Comparison of ENCODE assay signal across 1 cellular context in the genomic region with DNA sequence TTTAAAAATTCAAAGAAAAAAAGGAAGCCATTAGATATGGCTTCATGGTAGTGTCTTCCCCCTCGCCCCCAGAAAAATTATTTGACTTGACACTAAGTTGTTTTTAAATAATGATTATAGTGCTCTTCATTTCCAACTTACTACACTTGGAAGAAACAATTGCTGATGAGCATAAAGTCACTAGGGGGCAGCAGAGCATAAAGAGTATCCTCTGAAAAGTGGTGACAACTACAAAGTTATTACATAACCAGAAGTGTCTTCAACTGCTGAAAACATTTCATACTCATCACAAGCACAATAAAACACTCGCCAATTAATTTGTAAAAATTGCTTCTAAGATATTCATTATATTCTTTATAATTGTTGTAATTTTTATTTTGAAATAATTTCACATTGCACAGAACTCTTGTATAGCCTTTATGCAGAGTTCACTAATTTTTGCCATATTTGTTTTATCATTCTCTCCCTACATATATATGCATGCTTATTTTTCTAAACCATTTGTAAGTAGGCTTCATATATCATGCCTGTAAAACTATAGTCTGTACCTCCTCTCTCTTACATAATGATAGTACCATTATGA.
A peak's percentile ranks its signal among the peaks of the same experiment; 100 is the strongest.
TF ChIP-seq lines count a peak whose summit lies in the region.

No MANE protein-coding gene starts in this region.

TF ChIP-seq in HepG2, 621 proteins besides CTCF, POLR2A, EP300 and RAD21 (continued from another document and continues in another):
- TF ChIP-seq, protein P1, sequence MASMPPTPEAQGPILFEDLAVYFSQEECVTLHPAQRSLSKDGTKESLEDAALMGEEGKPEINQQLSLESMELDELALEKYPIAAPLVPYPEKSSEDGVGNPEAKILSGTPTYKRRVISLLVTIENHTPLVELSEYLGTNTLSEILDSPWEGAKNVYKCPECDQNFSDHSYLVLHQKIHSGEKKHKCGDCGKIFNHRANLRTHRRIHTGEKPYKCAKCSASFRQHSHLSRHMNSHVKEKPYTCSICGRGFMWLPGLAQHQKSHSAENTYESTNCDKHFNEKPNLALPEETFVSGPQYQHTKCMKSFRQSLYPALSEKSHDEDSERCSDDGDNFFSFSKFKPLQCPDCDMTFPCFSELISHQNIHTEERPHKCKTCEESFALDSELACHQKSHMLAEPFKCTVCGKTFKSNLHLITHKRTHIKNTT (CRISPR knock-in tag; IDR thresholded peaks at IDR 0.05), result no peak
- TF ChIP-seq, protein P2, sequence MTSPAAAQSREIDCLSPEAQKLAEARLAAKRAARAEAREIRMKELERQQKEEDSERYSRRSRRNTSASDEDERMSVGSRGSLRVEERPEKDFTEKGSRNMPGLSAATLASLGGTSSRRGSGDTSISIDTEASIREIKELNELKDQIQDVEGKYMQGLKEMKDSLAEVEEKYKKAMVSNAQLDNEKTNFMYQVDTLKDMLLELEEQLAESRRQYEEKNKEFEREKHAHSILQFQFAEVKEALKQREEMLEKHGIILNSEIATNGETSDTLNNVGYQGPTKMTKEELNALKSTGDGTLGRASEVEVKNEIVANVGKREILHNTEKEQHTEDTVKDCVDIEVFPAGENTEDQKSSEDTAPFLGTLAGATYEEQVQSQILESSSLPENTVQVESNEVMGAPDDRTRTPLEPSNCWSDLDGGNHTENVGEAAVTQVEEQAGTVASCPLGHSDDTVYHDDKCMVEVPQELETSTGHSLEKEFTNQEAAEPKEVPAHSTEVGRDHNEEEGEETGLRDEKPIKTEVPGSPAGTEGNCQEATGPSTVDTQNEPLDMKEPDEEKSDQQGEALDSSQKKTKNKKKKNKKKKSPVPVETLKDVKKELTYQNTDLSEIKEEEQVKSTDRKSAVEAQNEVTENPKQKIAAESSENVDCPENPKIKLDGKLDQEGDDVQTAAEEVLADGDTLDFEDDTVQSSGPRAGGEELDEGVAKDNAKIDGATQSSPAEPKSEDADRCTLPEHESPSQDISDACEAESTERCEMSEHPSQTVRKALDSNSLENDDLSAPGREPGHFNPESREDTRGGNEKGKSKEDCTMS (CRISPR knock-in tag; conservative IDR thresholded peaks at IDR 0.05), result no peak
- TF ChIP-seq SUZ12 (IDR thresholded peaks at IDR 0.05; ENCODE audit: low read depth, low read length) (no peak), CREM (IDR thresholded peaks at IDR 0.05) (no peak), CREM (CRISPR knock-in tag; IDR thresholded peaks at IDR 0.05) (no peak), ZNF883 (CRISPR knock-in tag; IDR thresholded peaks at IDR 0.05; ENCODE audit: not compliant biosample characterization) (no peak), KLF16 (CRISPR knock-in tag; IDR thresholded peaks at IDR 0.05) (peak in 1 of 2 experiments; percentile 56; a peak in 1 of 4 replicates), ZNF451 (CRISPR knock-in tag; IDR thresholded peaks at IDR 0.05) (no peak), PRPF4 (IDR thresholded peaks at IDR 0.05; ENCODE audit: low read depth, low read length, poor library complexity, severe bottlenecking) (no peak), ZFP36L1 (CRISPR knock-in tag; IDR thresholded peaks at IDR 0.05) (no peak), ZKSCAN8 (CRISPR knock-in tag; IDR thresholded peaks at IDR 0.05; ENCODE audit: borderline replicate concordance) (peak; percentile 71; the same call in 1 of the 2 replicates), ZBTB7B (CRISPR knock-in tag; IDR thresholded peaks at IDR 0.05) (no peak), KDM5B (CRISPR knock-in tag; IDR thresholded peaks at IDR 0.05; ENCODE audit: borderline replicate concordance) (no peak), HOXA9 (CRISPR knock-in tag; IDR thresholded peaks at IDR 0.05; ENCODE audit: borderline replicate concordance) (no peak), RXRA (CRISPR knock-in tag; IDR thresholded peaks at IDR 0.05) (no peak), ZNF431 (CRISPR knock-in tag; IDR thresholded peaks at IDR 0.05; ENCODE audit: borderline replicate concordance, low read depth) (no peak), HOXA3 (CRISPR knock-in tag; IDR thresholded peaks at IDR 0.05) (no peak), KAT8 (CRISPR knock-in tag; IDR thresholded peaks at IDR 0.05) (peak; percentile 63; the same call in 1 of the 2 replicates), ZNF660 (CRISPR knock-in tag; IDR thresholded peaks at IDR 0.05; ENCODE audit: borderline replicate concordance, low read depth) (no peak), SOX13 (IDR thresholded peaks at IDR 0.05) (no peak), SOX13 (CRISPR knock-in tag; conservative IDR thresholded peaks at IDR 0.05 in 1 of 2, IDR thresholded peaks at IDR 0.05 in 1 of 2) (no peak), ZNF331 (CRISPR knock-in tag; IDR thresholded peaks at IDR 0.05) (no peak), ZNF446 (CRISPR knock-in tag; IDR thresholded peaks at IDR 0.05) (no peak), RBM39 (IDR thresholded peaks at IDR 0.05; ENCODE audit: low read depth, low read length, poor library complexity, severe bottlenecking) (no peak), SRF (IDR thresholded peaks at IDR 0.05; ENCODE audit: low read depth, low read length) (no peak), ZNF274 (CRISPR knock-in tag; IDR thresholded peaks at IDR 0.05) (no peak), SMAD9 (CRISPR knock-in tag; IDR thresholded peaks at IDR 0.05) (no peak), MIER2 (CRISPR knock-in tag; IDR thresholded peaks at IDR 0.05) (0 out of 2 replicates have a peak, but pooled peaks have one; percentile 46), TAF1 (CRISPR knock-in tag; IDR thresholded peaks at IDR 0.05) (no peak), PHF8 (CRISPR knock-in tag; IDR thresholded peaks at IDR 0.05) (no peak), PHF20 (CRISPR knock-in tag; IDR thresholded peaks at IDR 0.05) (no peak), SETDB1 (CRISPR knock-in tag; IDR thresholded peaks at IDR 0.05; ENCODE audit: borderline replicate concordance) (no peak), NFKBIZ (CRISPR knock-in tag; IDR thresholded peaks at IDR 0.05) (no peak), KMT2B (CRISPR knock-in tag; IDR thresholded peaks at IDR 0.05) (no peak), NR3C1 (CRISPR knock-in tag; IDR thresholded peaks at IDR 0.05) (no peak), ZBTB42 (CRISPR knock-in tag; IDR thresholded peaks at IDR 0.05) (no peak), ZBTB20 (CRISPR knock-in tag; IDR thresholded peaks at IDR 0.05; ENCODE audit: borderline replicate concordance, low read depth) (no peak), ZNF780A (CRISPR knock-in tag; IDR thresholded peaks at IDR 0.05) (no peak), SP2 (CRISPR knock-in tag; IDR thresholded peaks at IDR 0.05) (no peak), ZNF713 (CRISPR knock-in tag; IDR thresholded peaks at IDR 0.05) (no peak), ZNF891 (CRISPR knock-in tag; IDR thresholded peaks at IDR 0.05) (no peak), ZNF83 (CRISPR knock-in tag; IDR thresholded peaks at IDR 0.05; ENCODE audit: borderline replicate concordance) (no peak), ZNF441 (CRISPR knock-in tag; IDR thresholded peaks at IDR 0.05; ENCODE audit: borderline replicate concordance) (no peak), ZNF24 (IDR thresholded peaks at IDR 0.05) (peak; percentile 32; the same call in 1 of the 2 replicates), LCORL (IDR thresholded peaks at IDR 0.05) (no peak), LCORL (CRISPR knock-in tag; IDR thresholded peaks at IDR 0.05) (0 out of 2 replicates have a peak, but pooled peaks have one; percentile 42), MIXL1 (CRISPR knock-in tag; IDR thresholded peaks at IDR 0.05) (no peak), FOXA3 (CRISPR knock-in tag; IDR thresholded peaks at IDR 0.05) (peak; percentile 28; the same call in 1 of the 2 replicates), ZNF510 (CRISPR knock-in tag; IDR thresholded peaks at IDR 0.05; ENCODE audit: low read depth) (0 out of 2 replicates have a peak, but pooled peaks have one; percentile 26), ZNF546 (CRISPR knock-in tag; conservative IDR thresholded peaks at IDR 0.05) (no peak), NR2F6 (IDR thresholded peaks at IDR 0.05) (no peak), NR2F6 (CRISPR knock-in tag; IDR thresholded peaks at IDR 0.05) (0 out of 2 replicates have a peak, but pooled peaks have one; percentile 33), ZNF703 (CRISPR knock-in tag; IDR thresholded peaks at IDR 0.05; ENCODE audit: borderline replicate concordance) (no peak)
- TF ChIP-seq, protein P3, sequence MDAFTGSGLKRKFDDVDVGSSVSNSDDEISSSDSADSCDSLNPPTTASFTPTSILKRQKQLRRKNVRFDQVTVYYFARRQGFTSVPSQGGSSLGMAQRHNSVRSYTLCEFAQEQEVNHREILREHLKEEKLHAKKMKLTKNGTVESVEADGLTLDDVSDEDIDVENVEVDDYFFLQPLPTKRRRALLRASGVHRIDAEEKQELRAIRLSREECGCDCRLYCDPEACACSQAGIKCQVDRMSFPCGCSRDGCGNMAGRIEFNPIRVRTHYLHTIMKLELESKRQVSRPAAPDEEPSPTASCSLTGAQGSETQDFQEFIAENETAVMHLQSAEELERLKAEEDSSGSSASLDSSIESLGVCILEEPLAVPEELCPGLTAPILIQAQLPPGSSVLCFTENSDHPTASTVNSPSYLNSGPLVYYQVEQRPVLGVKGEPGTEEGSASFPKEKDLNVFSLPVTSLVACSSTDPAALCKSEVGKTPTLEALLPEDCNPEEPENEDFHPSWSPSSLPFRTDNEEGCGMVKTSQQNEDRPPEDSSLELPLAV (CRISPR knock-in tag; conservative IDR thresholded peaks at IDR 0.05; ENCODE audit: low read depth), result no peak
- TF ChIP-seq, protein P4, sequence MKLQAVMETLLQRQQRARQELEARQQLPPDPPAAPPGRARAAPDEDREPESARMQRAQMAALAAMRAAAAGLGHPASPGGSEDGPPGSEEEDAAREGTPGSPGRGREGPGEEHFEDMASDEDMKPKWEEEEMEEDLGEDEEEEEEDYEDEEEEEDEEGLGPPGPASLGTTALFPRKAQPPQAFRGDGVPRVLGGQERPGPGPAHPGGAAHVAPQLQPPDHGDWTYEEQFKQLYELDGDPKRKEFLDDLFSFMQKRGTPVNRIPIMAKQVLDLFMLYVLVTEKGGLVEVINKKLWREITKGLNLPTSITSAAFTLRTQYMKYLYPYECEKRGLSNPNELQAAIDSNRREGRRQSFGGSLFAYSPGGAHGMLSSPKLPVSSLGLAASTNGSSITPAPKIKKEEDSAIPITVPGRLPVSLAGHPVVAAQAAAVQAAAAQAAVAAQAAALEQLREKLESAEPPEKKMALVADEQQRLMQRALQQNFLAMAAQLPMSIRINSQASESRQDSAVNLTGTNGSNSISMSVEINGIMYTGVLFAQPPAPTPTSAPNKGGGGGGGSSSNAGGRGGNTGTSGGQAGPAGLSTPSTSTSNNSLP (IDR thresholded peaks at IDR 0.05; ENCODE audit: low read depth, low read length), result peak; percentile 82
- TF ChIP-seq, protein P5, sequence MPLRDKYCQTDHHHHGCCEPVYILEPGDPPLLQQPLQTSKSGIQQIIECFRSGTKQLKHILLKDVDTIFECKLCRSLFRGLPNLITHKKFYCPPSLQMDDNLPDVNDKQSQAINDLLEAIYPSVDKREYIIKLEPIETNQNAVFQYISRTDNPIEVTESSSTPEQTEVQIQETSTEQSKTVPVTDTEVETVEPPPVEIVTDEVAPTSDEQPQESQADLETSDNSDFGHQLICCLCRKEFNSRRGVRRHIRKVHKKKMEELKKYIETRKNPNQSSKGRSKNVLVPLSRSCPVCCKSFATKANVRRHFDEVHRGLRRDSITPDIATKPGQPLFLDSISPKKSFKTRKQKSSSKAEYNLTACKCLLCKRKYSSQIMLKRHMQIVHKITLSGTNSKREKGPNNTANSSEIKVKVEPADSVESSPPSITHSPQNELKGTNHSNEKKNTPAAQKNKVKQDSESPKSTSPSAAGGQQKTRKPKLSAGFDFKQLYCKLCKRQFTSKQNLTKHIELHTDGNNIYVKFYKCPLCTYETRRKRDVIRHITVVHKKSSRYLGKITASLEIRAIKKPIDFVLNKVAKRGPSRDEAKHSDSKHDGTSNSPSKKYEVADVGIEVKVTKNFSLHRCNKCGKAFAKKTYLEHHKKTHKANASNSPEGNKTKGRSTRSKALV (CRISPR knock-in tag; IDR thresholded peaks at IDR 0.05), result 0 out of 2 replicates have a peak, but pooled peaks have one; percentile 24
- TF ChIP-seq, protein P6, sequence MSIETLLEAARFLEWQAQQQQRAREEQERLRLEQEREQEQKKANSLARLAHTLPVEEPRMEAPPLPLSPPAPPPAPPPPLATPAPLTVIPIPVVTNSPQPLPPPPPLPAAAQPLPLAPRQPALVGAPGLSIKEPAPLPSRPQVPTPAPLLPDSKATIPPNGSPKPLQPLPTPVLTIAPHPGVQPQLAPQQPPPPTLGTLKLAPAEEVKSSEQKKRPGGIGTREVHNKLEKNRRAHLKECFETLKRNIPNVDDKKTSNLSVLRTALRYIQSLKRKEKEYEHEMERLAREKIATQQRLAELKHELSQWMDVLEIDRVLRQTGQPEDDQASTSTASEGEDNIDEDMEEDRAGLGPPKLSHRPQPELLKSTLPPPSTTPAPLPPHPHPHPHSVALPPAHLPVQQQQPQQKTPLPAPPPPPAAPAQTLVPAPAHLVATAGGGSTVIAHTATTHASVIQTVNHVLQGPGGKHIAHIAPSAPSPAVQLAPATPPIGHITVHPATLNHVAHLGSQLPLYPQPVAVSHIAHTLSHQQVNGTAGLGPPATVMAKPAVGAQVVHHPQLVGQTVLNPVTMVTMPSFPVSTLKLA (IDR thresholded peaks at IDR 0.05), result no peak
- TF ChIP-seq, protein P7, sequence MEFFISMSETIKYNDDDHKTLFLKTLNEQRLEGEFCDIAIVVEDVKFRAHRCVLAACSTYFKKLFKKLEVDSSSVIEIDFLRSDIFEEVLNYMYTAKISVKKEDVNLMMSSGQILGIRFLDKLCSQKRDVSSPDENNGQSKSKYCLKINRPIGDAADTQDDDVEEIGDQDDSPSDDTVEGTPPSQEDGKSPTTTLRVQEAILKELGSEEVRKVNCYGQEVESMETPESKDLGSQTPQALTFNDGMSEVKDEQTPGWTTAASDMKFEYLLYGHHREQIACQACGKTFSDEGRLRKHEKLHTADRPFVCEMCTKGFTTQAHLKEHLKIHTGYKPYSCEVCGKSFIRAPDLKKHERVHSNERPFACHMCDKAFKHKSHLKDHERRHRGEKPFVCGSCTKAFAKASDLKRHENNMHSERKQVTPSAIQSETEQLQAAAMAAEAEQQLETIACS (CRISPR knock-in tag; IDR thresholded peaks at IDR 0.05), result no peak
- TF ChIP-seq, protein P8, sequence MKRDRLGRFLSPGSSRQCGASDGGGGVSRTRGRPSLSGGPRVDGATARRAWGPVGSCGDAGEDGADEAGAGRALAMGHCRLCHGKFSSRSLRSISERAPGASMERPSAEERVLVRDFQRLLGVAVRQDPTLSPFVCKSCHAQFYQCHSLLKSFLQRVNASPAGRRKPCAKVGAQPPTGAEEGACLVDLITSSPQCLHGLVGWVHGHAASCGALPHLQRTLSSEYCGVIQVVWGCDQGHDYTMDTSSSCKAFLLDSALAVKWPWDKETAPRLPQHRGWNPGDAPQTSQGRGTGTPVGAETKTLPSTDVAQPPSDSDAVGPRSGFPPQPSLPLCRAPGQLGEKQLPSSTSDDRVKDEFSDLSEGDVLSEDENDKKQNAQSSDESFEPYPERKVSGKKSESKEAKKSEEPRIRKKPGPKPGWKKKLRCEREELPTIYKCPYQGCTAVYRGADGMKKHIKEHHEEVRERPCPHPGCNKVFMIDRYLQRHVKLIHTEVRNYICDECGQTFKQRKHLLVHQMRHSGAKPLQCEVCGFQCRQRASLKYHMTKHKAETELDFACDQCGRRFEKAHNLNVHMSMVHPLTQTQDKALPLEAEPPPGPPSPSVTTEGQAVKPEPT (CRISPR knock-in tag; IDR thresholded peaks at IDR 0.05; ENCODE audit: low read depth), result no peak
